8 cellular contexts compared by ENCODE assay signal in genomic region chr5:43396762-43397304, GRCh38. TPM values are rescaled to one million over a fixed set of nuclear protein-coding genes. Genes with fewer than 3 reads are reported as not detected.
DNase-seq lines count a peak whose midpoint lies in the region; ATAC-seq and TF ChIP-seq lines count a peak whose summit lies in the region.

No MANE protein-coding gene starts in this region.

- in situ Hi-C loops in transverse colon (cut with MboI; ENCODE audit: low pct_ligation_motif_present in 1 of 4, low pct_unique_long_range_greater_than_20kb in 1 of 4, low sequenced_read_pairs in 3 of 4), result loop anchor here in 1 of 4 donors (25.0 kb wide), 1 partner anchor 485 kb away; no protein-coding TSS in a partner anchor

- TF ChIP-seq CTCF in Loucy (conservative IDR thresholded peaks at IDR 0.05; ENCODE audit: low read length) (no peak), esophagus squamous epithelium (IDR thresholded peaks at IDR 0.05) (no peak), transverse colon (IDR thresholded peaks at IDR 0.05) (no peak)

- TF ChIP-seq POLR2A in esophagus squamous epithelium (IDR thresholded peaks at IDR 0.05) (peak in 1 of 4 donors; percentile 15), transverse colon (IDR thresholded peaks at IDR 0.05) (peak; percentile 16)

- H2BK120ac ChIP-seq in trophoblast cell (ENCODE audit: insufficient read depth, low read length, poor library complexity), result no peak overlapping the region

- 1 to 6% methylated on average over 36 to 53 of the region's 53 CpGs for WGBS in esophagus squamous epithelium, 2 donors
- no CpG with 5 or more reads among the region's 53 CpGs for WGBS in trophoblast cell (ENCODE audit: extremely low coverage, insufficient coverage, insufficient read length)
- whole genome bisulfite sequencing in transverse colon (ENCODE audit: low coverage in 1 of 2), 2 donors, result 5 to 23% methylated on average over 31 to 53 of the region's 53 CpGs

- H4K20me1 ChIP-seq in Loucy (ENCODE audit: insufficient read depth, low read length, poor library complexity, severe bottlenecking), result no peaks in the 10 kb centered on the region

- H3K9ac ChIP-seq in Loucy (ENCODE audit: low read depth, low read length, poor library complexity, severe bottlenecking) (peak overlapping the region; percentile 97), trophoblast cell (ENCODE audit: low read length) (peak overlapping the region; percentile 30)

- H2AFZ ChIP-seq in Loucy (ENCODE audit: low read length) (peak overlapping the region; percentile 93), trophoblast cell (ENCODE audit: insufficient read depth, low read length, poor library complexity) (no peak overlapping the region)

- no peak overlapping the region for H3K4ac ChIP-seq in trophoblast cell (ENCODE audit: low read depth, low read length)

- H3K79me1 ChIP-seq in trophoblast cell (ENCODE audit: low read length), result no peaks in the 10 kb centered on the region

- H3K9me3 ChIP-seq in Loucy (ENCODE audit: insufficient read depth, low read depth, low read length) (no peaks in the 10 kb centered on the region), esophagus squamous epithelium (no peaks in the 10 kb centered on the region), trophoblast cell (ENCODE audit: insufficient read depth, low read depth, low read length) (peaks cover 2% of the 10 kb centered on the region), transverse colon (no peaks in the 10 kb centered on the region)

- ATAC-seq in GM21528 (IDR thresholded peaks at IDR 0.05; ENCODE audit: low FRiP score, unreplicated experiment), result peak; percentile 97

- H3K27ac ChIP-seq in esophagus squamous epithelium, result peak overlapping the region; percentile 4 to 82 (median 67)
- no peak overlapping the region for H3K27ac ChIP-seq in trophoblast cell (ENCODE audit: low read depth, low read length)
- H3K27ac ChIP-seq in transverse colon, result peak overlapping the region in 3 of 4 donors; percentile 49 to 50 (median 49)

- H2AK5ac ChIP-seq in trophoblast cell (ENCODE audit: low read length), result no peak overlapping the region

- H3K4me3 ChIP-seq in Loucy (ENCODE audit: low read length, poor library complexity, severe bottlenecking) (peak overlapping the region; percentile 94), esophagus squamous epithelium (peak overlapping the region; percentile 42 to 64 (median 58)), trophoblast cell (ENCODE audit: low read depth, low read length) (no peak overlapping the region), transverse colon (peak overlapping the region in 3 of 4 donors; percentile 27 to 52 (median 40))

- DNase-seq in DMS53 treated with DMSO at 0.1 percent for 48 hours (lab: John Stamatoyannopoulos, UW; ENCODE audit: unreplicated experiment), result peak; percentile 64
- peak; percentile 3 for DNase-seq in activated CD8-positive, alpha-beta memory T cell treated with anti-CD3 and anti-CD28 coated beads, Interleukin-2, amount 50 U/mL, for 1 hour (ENCODE audit: extremely low read depth)
- DNase-seq in esophagus squamous epithelium (lab: John Stamatoyannopoulos, UW), result no peak
- DNase-seq in trophoblast cell, result peak; percentile 30 to 66
- peak; percentile 45 for DNase-seq in transverse colon
- DNase-seq in MV-4-11 (lab: John Stamatoyannopoulos, UW), result no peak

- H3K4me2 ChIP-seq in Loucy (ENCODE audit: low read depth, low read length, poor library complexity, severe bottlenecking) (peak overlapping the region; percentile 99), trophoblast cell (ENCODE audit: low read length) (no peak overlapping the region)

- no peaks in the 10 kb centered on the region for H3F3A ChIP-seq in Loucy (ENCODE audit: low read depth)

- no peak for TF ChIP-seq EP300 in transverse colon (IDR thresholded peaks at IDR 0.05; ENCODE audit: low read depth)

- H4K91ac ChIP-seq in trophoblast cell (ENCODE audit: low read depth, low read length), result no peak overlapping the region

- no peak overlapping the region for H3K18ac ChIP-seq in trophoblast cell (ENCODE audit: low read length)

- intact Hi-C loops in esophagus squamous epithelium (cut with DNase I) (no loop called here), transverse colon (cut with DNase I; ENCODE audit: low total_unique reads) (loop anchor here (10.0 kb wide), 1 partner anchor 292 kb away; no protein-coding TSS in a partner anchor)

- no peak overlapping the region for H3K23ac ChIP-seq in trophoblast cell (ENCODE audit: low read length)

- H3K27me3 ChIP-seq in Loucy (ENCODE audit: insufficient read depth, low read length, poor library complexity, severe bottlenecking) (no peaks in the 10 kb centered on the region), esophagus squamous epithelium (no peaks in the 10 kb centered on the region), trophoblast cell (ENCODE audit: insufficient read depth, low read length) (no peaks in the 10 kb centered on the region), transverse colon (no peaks in the 10 kb centered on the region)

- no peak overlapping the region for H3K14ac ChIP-seq in trophoblast cell (ENCODE audit: low read length)

- H2BK5ac ChIP-seq in trophoblast cell (ENCODE audit: low read depth, low read length, poor library complexity), result no peak overlapping the region

- no peak overlapping the region for H4K8ac ChIP-seq in trophoblast cell (ENCODE audit: low read depth, low read length)

- H3K4me1 ChIP-seq in Loucy (ENCODE audit: insufficient read depth, low read length, poor library complexity, severe bottlenecking) (peaks cover 30% of the 10 kb centered on the region), esophagus squamous epithelium (peaks cover 0 to 19% (median 0%) of the 10 kb centered on the region in 3 donors), trophoblast cell (ENCODE audit: control insufficient read depth in 1 of 2, insufficient read depth in 2 of 2, low read length in 2 of 2) (no peaks in the 10 kb centered on the region), transverse colon (peaks cover 0 to 8% (median 3%) of the 10 kb centered on the region in 4 donors)

- H4K12ac ChIP-seq in trophoblast cell (ENCODE audit: low read depth, low read length), result no peak overlapping the region

- H2BK12ac ChIP-seq in trophoblast cell (ENCODE audit: low read length), result no peak overlapping the region

- H3K79me2 ChIP-seq in Loucy (ENCODE audit: insufficient read depth, low read length) (peaks cover 59% of the 10 kb centered on the region), trophoblast cell (ENCODE audit: control insufficient read depth, insufficient read depth, low read length, poor library complexity) (no peaks in the 10 kb centered on the region)

- H3K9me2 ChIP-seq in Loucy (replicated peaks; ENCODE audit: low read depth, low read length), result no peaks in the 10 kb centered on the region

- H3K36me3 ChIP-seq in Loucy (ENCODE audit: insufficient read depth, low read length), result no peaks in the 10 kb centered on the region
- no peaks in the 10 kb centered on the region for H3K36me3 ChIP-seq in esophagus squamous epithelium
- H3K36me3 ChIP-seq in trophoblast cell (ENCODE audit: control insufficient read depth in 1 of 2, insufficient read depth in 2 of 2, low read length in 2 of 2), result no peaks in the 10 kb centered on the region
- H3K36me3 ChIP-seq in transverse colon, result no peaks in the 10 kb centered on the region

RNA-seq across cellular contexts. Expression of gene CCL28, which starts 15.4 kb away (rescaled TPM):
- total RNA-seq in esophagus squamous epithelium, result 1 to 10 TPM; 1.9 to 9.1 (median 3.3) TPM
- polyA plus RNA-seq in trophoblast cell (2013), result 0.19 and 0.42 TPM in 2 replicates
- total RNA-seq in transverse colon, result 100 to 1,000 TPM in 2 of 4 donors, 10 to 100 TPM in 2; 17.1 to 115 (median 86.4) TPM

Comparison
In these comparisons a context has a peak if more than half of its experiments do, and no peak if none do; other contexts are left out.
1. DNase-seq: peak in DMS53 treated with DMSO at 0.1 percent for 48 hours (single experiment), activated CD8-positive, alpha-beta memory T cell treated with anti-CD3 and anti-CD28 coated beads, Interleukin-2, amount 50 U/mL, for 1 hour (single experiment), trophoblast cell (2 of 2) and transverse colon (single experiment); none in esophagus squamous epithelium (single experiment) and MV-4-11 (single experiment).